Comparison of ENCODE assay signal across 14 cellular contexts in genomic region chr2:23135481-23136100, GRCh38.
DNase-seq lines count a peak whose midpoint lies in the region; ATAC-seq and TF ChIP-seq lines count a peak whose summit lies in the region.
"Had no signal": no experiment of that assay in that cellular context is flagged by ENCODE, and none has a peak within 500 bp of the region (broad histone marks: within the 10 kb centered on the region; RNA-seq: fewer than 3 reads in every experiment).

No MANE protein-coding gene starts in this region.

- H3K9me3 Mint-ChIP-seq in activated T-helper 17 cell treated with anti-CD3 and anti-CD28 coated beads, Interleukin-2, amount 50 U/mL, for 72 hours, result no peaks in the 10 kb centered on the region

- intact Hi-C loops in dorsolateral prefrontal cortex (cut with DNase I), result no loop called here

- H3K4me3 Mint-ChIP-seq in activated T-helper 17 cell treated with anti-CD3 and anti-CD28 coated beads, Interleukin-2, amount 50 U/mL, for 72 hours, result no peak overlapping the region
- H3K4me3 Mint-ChIP-seq: activated CD4-positive, alpha-beta T cell treated with anti-CD3 and anti-CD28 coated beads for 36 hours; central memory CD8-positive, alpha-beta T cell had no signal

- no peak for TF ChIP-seq CTCF in dorsolateral prefrontal cortex (IDR thresholded peaks at IDR 0.05 in 54 of 56, conservative IDR thresholded peaks at IDR 0.05 in 2 of 56; ENCODE audit: low read depth in 1 of 56, partially characterized antibody in 56 of 56)

- peak overlapping the region; percentile 51 to 66 (median 63) for H3K9ac ChIP-seq in skeletal muscle tissue (ENCODE audit: low read depth in 1 of 3, low read length in 3 of 3)

- no peaks in the 10 kb centered on the region for H3K9me3 ChIP-seq in skeletal muscle tissue (ENCODE audit: control insufficient read depth in 3 of 3, low read length in 3 of 3)
- H3K9me3 ChIP-seq: stomach had no signal

- H3K27ac Mint-ChIP-seq in activated T-helper 17 cell treated with anti-CD3 and anti-CD28 coated beads, Interleukin-2, amount 50 U/mL, for 72 hours, result no peak overlapping the region
- H3K27ac Mint-ChIP-seq: activated CD4-positive, alpha-beta T cell treated with anti-CD3 and anti-CD28 coated beads for 36 hours; progenitor cell of endocrine pancreas had no signal

- no peaks in the 10 kb centered on the region for H3K4me1 Mint-ChIP-seq in activated T-helper 17 cell treated with anti-CD3 and anti-CD28 coated beads, Interleukin-2, amount 50 U/mL, for 72 hours
- H3K4me1 Mint-ChIP-seq: activated CD4-positive, alpha-beta T cell treated with anti-CD3 and anti-CD28 coated beads for 36 hours; central memory CD8-positive, alpha-beta T cell had no signal

- peaks cover 20% of the 10 kb centered on the region for H3K27me3 Mint-ChIP-seq in activated T-helper 17 cell treated with anti-CD3 and anti-CD28 coated beads, Interleukin-2, amount 50 U/mL, for 72 hours

- H3K36me3 Mint-ChIP-seq in activated T-helper 17 cell treated with anti-CD3 and anti-CD28 coated beads, Interleukin-2, amount 50 U/mL, for 72 hours (ENCODE audit: low read depth), result no peaks in the 10 kb centered on the region

- H3K27me3 ChIP-seq in dorsolateral prefrontal cortex (peaks cover 0 to 41% (median 0%) of the 10 kb centered on the region in 45 donors), skeletal muscle tissue (ENCODE audit: control insufficient read depth in 3 of 3, insufficient read depth in 3 of 3, low read length in 3 of 3) (no peaks in the 10 kb centered on the region)
- H3K27me3 ChIP-seq: stomach had no signal

- ATAC-seq in activated T-helper 17 cell treated with anti-CD3 and anti-CD28 coated beads, Interleukin-2, amount 50 U/mL, for 72 hours (replicated peaks), result no peak
- ATAC-seq in HG02610 (IDR thresholded peaks at IDR 0.05; ENCODE audit: unreplicated experiment), result no peak
- ATAC-seq: activated CD4-positive, alpha-beta T cell treated with anti-CD3 and anti-CD28 coated beads for 36 hours had no signal

- H3K4me3 ChIP-seq in dorsolateral prefrontal cortex, result peak overlapping the region in 10 of 59 donors; percentile 3 to 30 (median 16)
- peak overlapping the region; percentile 2 to 39 (median 9) for H3K4me3 ChIP-seq in skeletal muscle tissue (ENCODE audit: low read length in 3 of 3)
- H3K4me3 ChIP-seq: stomach had no signal

- peak; percentile 52 to 80 for DNase-seq in NCI-H446 (lab: John Stamatoyannopoulos, UW)
- DNase-seq in dorsolateral prefrontal cortex, result peak in 8 of 10 donors; percentile 6 to 78 (median 62)
- peak; percentile 52 for DNase-seq in left kidney (ENCODE audit: low read depth, low spot score)
- DNase-seq in NCI-H2081 (lab: John Stamatoyannopoulos, UW), result no peak
- no peak for DNase-seq in UCSD-AML1 (lab: John Stamatoyannopoulos, UW; ENCODE audit: unreplicated experiment)
- DNase-seq: activated CD4-positive, alpha-beta T cell treated with anti-CD3 and anti-CD28 coated beads for 36 hours; activated effector memory CD4-positive, alpha-beta T cell treated with anti-CD3 and anti-CD28 coated beads, Interleukin-2, amount 50 U/mL, for 16 hours; kidney; stomach had no signal

- H3K4me1 ChIP-seq in skeletal muscle tissue (ENCODE audit: control insufficient read depth in 3 of 3, insufficient read depth in 3 of 3, low read length in 3 of 3), result peaks cover 8 to 17% (median 14%) of the 10 kb centered on the region in 3 donors

- H3K27ac ChIP-seq in dorsolateral prefrontal cortex, result peak overlapping the region in 44 of 59 donors; percentile 5 to 81 (median 58)
- peak overlapping the region; percentile 51 for H3K27ac ChIP-seq in skeletal muscle tissue (ENCODE audit: low read depth, low read length)
- H3K27ac ChIP-seq: stomach had no signal

- H3K36me3 ChIP-seq in skeletal muscle tissue (ENCODE audit: control insufficient read depth in 3 of 3, insufficient read depth in 3 of 3, low read length in 3 of 3), result no peaks in the 10 kb centered on the region
- H3K36me3 ChIP-seq: stomach had no signal

Comparison
In these comparisons a context has a peak if more than half of its experiments do, and no peak if none do; other contexts are left out.
1. DNase-seq: peak in NCI-H446 (2 of 2), dorsolateral prefrontal cortex (8 of 10) and left kidney (single experiment); none in NCI-H2081 (0 of 2) and UCSD-AML1 (single experiment).